In the genomic region with DNA sequence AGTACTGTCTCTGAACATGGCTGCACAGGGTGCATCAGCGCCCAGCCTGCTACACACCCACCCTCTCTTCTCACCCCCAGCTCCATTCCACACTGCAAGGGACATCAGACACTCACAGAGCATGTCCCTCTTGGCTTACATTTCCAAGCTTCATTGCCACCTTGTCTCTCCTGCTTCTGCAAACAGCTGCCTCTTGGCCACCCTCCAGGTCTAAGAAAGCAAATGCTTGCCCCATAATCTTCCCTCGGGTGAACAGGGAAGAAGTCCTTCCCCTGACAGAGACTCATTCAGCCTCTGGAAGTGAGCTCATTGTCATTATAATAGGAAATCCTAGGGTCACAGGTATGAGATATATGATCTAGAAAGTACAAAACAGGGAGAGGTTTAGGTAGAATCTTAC, we compare ENCODE assay signal across 18 cellular contexts.
DNase-seq lines count a peak whose midpoint lies in the region; ATAC-seq and TF ChIP-seq lines count a peak whose summit lies in the region.
"Had no signal": no experiment of that assay in that cellular context is flagged by ENCODE, and none has a peak within 500 bp of the region (broad histone marks: within the 10 kb centered on the region; RNA-seq: fewer than 3 reads in every experiment).

No MANE protein-coding gene starts in this region.

- TF ChIP-seq CTCF in thyroid gland (IDR thresholded peaks at IDR 0.05), result no peak

- H3K9me3 ChIP-seq in thyroid gland, result no peaks in the 10 kb centered on the region
- H3K9me3 ChIP-seq: HAP-1, SK-N-SH had no signal

- no peaks in the 10 kb centered on the region for H3K36me3 ChIP-seq in thyroid gland
- H3K36me3 ChIP-seq: HAP-1 had no signal

- no peak overlapping the region for H3K4me3 ChIP-seq in thyroid gland (replicated peaks in 1 of 3)
- H3K4me3 ChIP-seq: HAP-1 had no signal

- H3K4me1 ChIP-seq in thyroid gland, result peaks cover 0 to 6% of the 10 kb centered on the region in 2 donors
- H3K4me1 ChIP-seq: HAP-1 had no signal

- intact Hi-C loops in thyroid gland (cut with DNase I), result no loop called here

- DNase-seq in NCI-H2107 treated with DMSO at 0.1 percent for 48 hours (lab: John Stamatoyannopoulos, UW; ENCODE audit: unreplicated experiment) (peak; percentile 15), NCI-H2107 (lab: John Stamatoyannopoulos, UW) (no peak), NCI-H2029 treated with DMSO at 0.1 percent for 48 hours (lab: John Stamatoyannopoulos, UW) (peak; percentile 51), NCI-H446 treated with DMSO at 0.1 percent for 48 hours (lab: John Stamatoyannopoulos, UW) (peak; percentile 36), thyroid gland (peak; percentile 76 to 80), NCI-H128 (lab: John Stamatoyannopoulos, UW; ENCODE audit: unreplicated experiment) (no peak)
- DNase-seq: Calu3; CD4-positive, alpha-beta T cell; Karpas-422; NCI-H1694; NCI-H82; PC-3; RPMI8226; SHP77 treated with DMSO at 0.1 percent for 48 hours; SK-N-SH had no signal

- 27 to 37% methylated on average over 2 of the region's 2 CpGs for WGBS in thyroid gland, 2 donors

- no peaks in the 10 kb centered on the region for H3K27me3 ChIP-seq in thyroid gland

- H3K27ac ChIP-seq in thyroid gland, result no peak overlapping the region

- TF ChIP-seq POLR2A in thyroid gland (IDR thresholded peaks at IDR 0.05), result no peak

- ATAC-seq in GM19324 (IDR thresholded peaks at IDR 0.05; ENCODE audit: low FRiP score, unreplicated experiment), result no peak
- ATAC-seq in HG03439 (IDR thresholded peaks at IDR 0.05; ENCODE audit: unreplicated experiment), result no peak
- ATAC-seq: PC-3 had no signal

Comparison
In these comparisons a context has a peak if more than half of its experiments do, and no peak if none do; other contexts are left out.
1. DNase-seq: peak in NCI-H2107 treated with DMSO at 0.1 percent for 48 hours (single experiment), NCI-H2029 treated with DMSO at 0.1 percent for 48 hours (single experiment), NCI-H446 treated with DMSO at 0.1 percent for 48 hours (single experiment) and thyroid gland (2 of 2); none in NCI-H2107 (single experiment) and NCI-H128 (single experiment).